ENCODE assay signal across 8 cellular contexts in the genomic region with DNA sequence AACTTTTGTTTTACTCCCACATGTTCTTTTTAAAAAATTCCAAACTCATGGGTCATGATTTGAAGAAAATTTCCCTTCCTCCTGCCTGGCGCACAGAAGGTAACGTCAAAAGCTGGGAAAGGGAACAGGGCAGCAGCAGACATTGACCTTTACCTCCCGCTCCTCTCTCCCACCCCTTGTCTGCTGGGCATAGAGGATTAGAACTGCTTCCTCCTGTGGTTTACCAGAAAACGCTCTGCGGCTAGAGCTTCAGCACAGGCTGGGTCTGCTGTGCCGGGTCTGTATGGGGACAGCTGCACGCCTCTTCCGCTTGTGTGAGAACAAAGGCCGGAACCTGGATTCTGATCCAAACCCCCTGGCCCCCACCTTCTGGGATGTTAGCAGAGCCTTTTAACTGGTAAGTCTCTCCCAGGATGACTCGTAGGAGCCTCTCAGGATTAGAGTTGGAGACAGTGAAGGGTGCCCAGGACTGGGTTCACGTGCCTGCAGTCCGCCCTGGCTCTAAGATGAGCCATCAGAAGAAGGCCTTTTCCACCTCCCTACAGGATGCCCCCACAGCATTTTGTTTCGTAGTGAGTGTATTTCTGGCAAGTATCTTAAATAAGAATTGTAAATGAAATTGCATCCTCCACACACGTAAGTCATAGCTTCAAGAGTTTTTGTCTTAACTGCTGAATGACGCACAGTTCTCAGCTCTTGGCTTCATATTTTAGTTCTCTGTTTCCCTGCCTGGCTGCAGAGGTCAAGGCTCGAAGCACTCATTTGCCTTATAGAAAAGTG. TPM values are rescaled to one million over a fixed set of nuclear protein-coding genes. Genes with fewer than 3 reads are reported as not detected.
DNase-seq lines count a peak whose midpoint lies in the region; ATAC-seq and TF ChIP-seq lines count a peak whose summit lies in the region.

No MANE protein-coding gene starts in this region.

- H2BK5ac ChIP-seq in IMR-90 (ENCODE audit: low read depth, low read length, poor library complexity, severe bottlenecking): no peak overlapping the region

- H3K27ac ChIP-seq in CD4-positive, alpha-beta memory T cell (ENCODE audit: low read depth, low read length): no peak overlapping the region
- H3K27ac ChIP-seq in IMR-90 (ENCODE audit: insufficient read depth, low read length) (peak overlapping the region; percentile 5; the same call in 1 of the 2 replicates), prostate gland (peak overlapping the region; percentile 92 to 95)

- dilution Hi-C loops in IMR-90 (cut with HindIII; ENCODE audit: low sequenced_read_pairs, unreplicated experiment): no loop called here

- TF ChIP-seq CTCF in IMR-90 (conservative IDR thresholded peaks at IDR 0.05; ENCODE audit: low read depth, low read length): no peak
- no peak for TF ChIP-seq CTCF in prostate gland (IDR thresholded peaks at IDR 0.05)

- POLR2A ChIA-PET in CD4-positive, alpha-beta memory T cell (lab: Charles Lee; ENCODE audit: partially characterized antibody): interaction anchor here (1.0 kb wide), 1 partner anchor 8 kb away, joined by 3 read pairs; no protein-coding TSS in a partner anchor
- POLR2A ChIA-PET in IMR-90 (lab: Charles Lee; ENCODE audit: unreplicated experiment): no interaction called here

- BruUV-seq in IMR-90 (replicated peaks; lab: Mats Ljungman, UMichigan): no TSS peak

- H3K4me1 ChIP-seq in CD4-positive, alpha-beta memory T cell (ENCODE audit: insufficient read depth, low read length): peaks cover 53% of the 10 kb centered on the region
- peaks cover 27% of the 10 kb centered on the region for H3K4me1 ChIP-seq in IMR-90 (ENCODE audit: control insufficient read depth, insufficient read depth, low read length)
- peaks cover 59% of the 10 kb centered on the region for H3K4me1 ChIP-seq in prostate gland (replicated peaks)

- H3K27me3 ChIP-seq in CD4-positive, alpha-beta memory T cell (ENCODE audit: insufficient read depth, low read length): no peaks in the 10 kb centered on the region
- no peaks in the 10 kb centered on the region for H3K27me3 ChIP-seq in IMR-90 (ENCODE audit: control insufficient read depth, insufficient read depth, low read length)
- H3K27me3 ChIP-seq in prostate gland (replicated peaks; ENCODE audit: insufficient read depth): no peaks in the 10 kb centered on the region

- no peak overlapping the region for H3K18ac ChIP-seq in IMR-90 (ENCODE audit: low read depth, low read length)

- no peak overlapping the region for H4K8ac ChIP-seq in IMR-90 (ENCODE audit: low read depth in 2 of 2, low read length in 2 of 2)

- H2AFZ ChIP-seq in IMR-90 (replicated peaks; ENCODE audit: low read length, poor library complexity): peak overlapping the region; percentile 39

- peak overlapping the region; percentile 7 for H2AK9ac ChIP-seq in IMR-90 (replicated peaks; ENCODE audit: low read depth, low read length, poor library complexity)

- peak overlapping the region; percentile 11; the same call in 1 of the 2 replicates for H2BK120ac ChIP-seq in IMR-90 (ENCODE audit: low read depth, low read length)

- TF ChIP-seq POLR2A in IMR-90 (IDR thresholded peaks at IDR 0.05; ENCODE audit: low read depth, low read length): no peak
- no peak for TF ChIP-seq POLR2A in prostate gland (IDR thresholded peaks at IDR 0.05)

- H3K14ac ChIP-seq in IMR-90 (replicated peaks; ENCODE audit: low read depth, low read length): peak overlapping the region; percentile 59; the same call in 1 of the 2 replicates

- H3K9me3 ChIP-seq in CD4-positive, alpha-beta memory T cell (ENCODE audit: control insufficient read depth in 1 of 2, low read length in 2 of 2): no peaks in the 10 kb centered on the region
- H3K9me3 ChIP-seq in IMR-90 (ENCODE audit: control insufficient read depth, insufficient read depth, low read length) (no peaks in the 10 kb centered on the region), prostate gland (no peaks in the 10 kb centered on the region)

- H3K9ac ChIP-seq in IMR-90 (ENCODE audit: low read depth, low read length): 0 out of 2 replicates have a peak overlapping the region, but pooled peaks have one; percentile 33

- peak overlapping the region; percentile 43; the same call in 1 of the 2 replicates for H3K4ac ChIP-seq in IMR-90 (ENCODE audit: low read depth, low read length)

- H3K4me3 ChIP-seq in CD4-positive, alpha-beta memory T cell (ENCODE audit: low read length in 2 of 2): no peak overlapping the region
- H3K4me3 ChIP-seq in IMR-90 (ENCODE audit: insufficient read depth, low read depth, low read length): no peak overlapping the region
- H3K4me3 ChIP-seq in prostate gland: no peak overlapping the region

- H3K27ac Mint-ChIP-seq in CD4-positive, alpha-beta memory T cell: peak overlapping the region in 6 of 7 donors; percentile 1 to 89 (median 46)

- no peaks in the 10 kb centered on the region for H4K20me1 ChIP-seq in IMR-90 (ENCODE audit: insufficient read depth, low read length)

- DNase-seq in CD4-positive, alpha-beta memory T cell: peak; percentile 27 to 64 (median 42)
- DNase-seq in IMR-90 (peak; percentile 68), fibroblast of peridontal ligament (ENCODE audit: extremely low read depth) (peak; percentile 52), prostate gland (ENCODE audit: low spot score) (no peak)
- peak in 2 of 3 experiments; percentile 32 to 33 for DNase-seq in activated CD8-positive, alpha-beta memory T cell treated with anti-CD3 and anti-CD28 coated beads for 48 hours (ENCODE audit: low read depth in 2 of 3, low spot score in 2 of 3)

- no peaks in the 10 kb centered on the region for H3K9me3 Mint-ChIP-seq in CD4-positive, alpha-beta memory T cell

- H3K4me3 Mint-ChIP-seq in CD4-positive, alpha-beta memory T cell: peak overlapping the region; percentile 2 to 87 (median 71)

- CTCF ChIA-PET in CD4-positive, alpha-beta memory T cell (lab: Charles Lee; ENCODE audit: partially characterized antibody): no interaction called here
- CTCF ChIA-PET in IMR-90 (lab: Yijun Ruan, JAX): interaction anchor here (0.5 to 1.8 kb wide), 2 partner anchors 11 to 53 kb away, joined by 3 to 4 read pairs; no protein-coding TSS in a partner anchor

- no peak overlapping the region for H3K56ac ChIP-seq in IMR-90 (ENCODE audit: extremely low read depth, insufficient read depth, low read length)

- peaks cover 26 to 90% of the 10 kb centered on the region in 2 experiments for H3K79me1 ChIP-seq in IMR-90 (ENCODE audit: low read depth in 1 of 2, low read length in 2 of 2)

- peak overlapping the region; percentile 24 for H4K91ac ChIP-seq in IMR-90 (ENCODE audit: insufficient read depth, low read depth, low read length)

- no peaks in the 10 kb centered on the region for H3K36me3 ChIP-seq in CD4-positive, alpha-beta memory T cell (ENCODE audit: insufficient read depth, low read length)
- H3K36me3 ChIP-seq in IMR-90 (ENCODE audit: control insufficient read depth, insufficient read depth, low read length) (peaks cover 6% of the 10 kb centered on the region; the same call in 1 of the 2 replicates), prostate gland (no peaks in the 10 kb centered on the region)

- H3K4me1 Mint-ChIP-seq in CD4-positive, alpha-beta memory T cell: peaks cover 37 to 65% (median 49%) of the 10 kb centered on the region in 4 donors

- peak overlapping the region; percentile 5; the same call in 1 of the 2 replicates for H2AK5ac ChIP-seq in IMR-90 (ENCODE audit: low read depth, low read length)

- no peak overlapping the region for H4K5ac ChIP-seq in IMR-90 (ENCODE audit: low read depth, low read length)

- H2BK15ac ChIP-seq in IMR-90 (ENCODE audit: low read depth, low read length): no peak overlapping the region

- peak overlapping the region; percentile 23; the same call in 1 of the 2 replicates for H3K4me2 ChIP-seq in IMR-90 (ENCODE audit: low read depth, low read length)

- H3K27me3 Mint-ChIP-seq in CD4-positive, alpha-beta memory T cell: no peaks in the 10 kb centered on the region

- WGBS in IMR-90 (ENCODE audit: extremely low coverage in 2 of 2, insufficient read length in 1 of 2), 2 experiments: no CpG with 5 or more reads among the region's 16 CpGs
- WGBS in prostate gland: 48% methylated on average over 16 of the region's 16 CpGs

- intact Hi-C loops in CD4-positive, alpha-beta memory T cell (cut with micrococcal nuclease): no loop called here
- intact Hi-C loops in IMR-90 (cut with micrococcal nuclease): loop anchor here (5.0 kb wide), 1 partner anchor 38 kb away; no protein-coding TSS in a partner anchor
- intact Hi-C loops in prostate gland (cut with DNase I): no loop called here

- H3K23ac ChIP-seq in IMR-90 (ENCODE audit: low read depth, low read length): peak overlapping the region; percentile 48; the same call in 1 of the 2 replicates

- H3K36me3 Mint-ChIP-seq in CD4-positive, alpha-beta memory T cell: peaks cover 5 to 7% of the 10 kb centered on the region in 2 donors

- in situ Hi-C loops in IMR-90 (cut with MboI; ENCODE audit: low sequenced_read_pairs): no loop called here

- ATAC-seq in IMR-90 (ENCODE audit: low read depth): no peak
- ATAC-seq in HG03457 (IDR thresholded peaks at IDR 0.05; ENCODE audit: unreplicated experiment): no peak
- no peak for ATAC-seq in HG02938 (IDR thresholded peaks at IDR 0.05; ENCODE audit: unreplicated experiment)
- no peak for ATAC-seq in GM19455 (IDR thresholded peaks at IDR 0.05; ENCODE audit: unreplicated experiment)

- TF ChIP-seq RAD21 in IMR-90 (IDR thresholded peaks at IDR 0.05; ENCODE audit: low read length): no peak

- H2BK20ac ChIP-seq in IMR-90 (ENCODE audit: low read depth, low read length): peak overlapping the region; percentile 1; the same call in 1 of the 2 replicates

- peaks cover 29% of the 10 kb centered on the region for H3K9me1 ChIP-seq in IMR-90 (ENCODE audit: insufficient read depth, low read length)

RNA-seq across cellular contexts. Expression of gene H6PD, which starts 5.2 kb away (rescaled TPM):
- 10 to 100 TPM; 17.3 to 18.8 TPM for total RNA-seq in CD4-positive, alpha-beta memory T cell
- 10 to 100 TPM in 1 of 2 donors, 1 to 10 TPM in 1; 5.5 to 14.0 TPM for polyA plus RNA-seq in CD4-positive, alpha-beta memory T cell
- total RNA-seq in IMR-90 (2012; rRNA removed) (8.3 and 9.3 TPM in 2 replicates), prostate gland (10 to 100 TPM; 52.8 to 88.8 TPM)
- polyA plus RNA-seq in IMR-90 (2012; rRNA removed): 22.1 and 22.7 TPM in 2 replicates
- polyA plus RNA-seq in IMR-90 (2012; cell fraction: cytosol; rRNA removed): 11.9 and 21.1 TPM in 2 replicates
- polyA plus RNA-seq in IMR-90 (2012; cell fraction: nucleus; rRNA removed; ENCODE audit: low replicate concordance): 23.3 and 30.1 TPM in 2 replicates

RNA-seq across cellular contexts. Expression of gene SPSB1, which starts 52.9 kb away (rescaled TPM):
- 1 to 10 TPM; 3.3 to 4.1 TPM for total RNA-seq in CD4-positive, alpha-beta memory T cell
- polyA plus RNA-seq in CD4-positive, alpha-beta memory T cell: 1 to 10 TPM; 2.8 to 4.5 TPM
- total RNA-seq in IMR-90 (2012; rRNA removed) (15.0 and 16.7 TPM in 2 replicates), prostate gland (10 to 100 TPM; 29.0 to 57.1 TPM)
- polyA plus RNA-seq in IMR-90 (2012; rRNA removed): 17.6 and 19.8 TPM in 2 replicates
- 22.0 and 35.7 TPM in 2 replicates for polyA plus RNA-seq in IMR-90 (2012; cell fraction: cytosol; rRNA removed)
- polyA plus RNA-seq in IMR-90 (2012; cell fraction: nucleus; rRNA removed; ENCODE audit: low replicate concordance): 16.5 and 24.0 TPM in 2 replicates
